Comparison of ENCODE assay signal across 24 cellular contexts in genomic region chr6:79622353-79622752, GRCh38. TPM values are rescaled to one million over a fixed set of nuclear protein-coding genes. Genes with fewer than 3 reads are reported as not detected.
DNase-seq lines count a peak whose midpoint lies in the region; ATAC-seq and TF ChIP-seq lines count a peak whose summit lies in the region.
"Had no signal": no experiment of that assay in that cellular context is flagged by ENCODE, and none has a peak within 500 bp of the region (broad histone marks: within the 10 kb centered on the region; RNA-seq: fewer than 3 reads in every experiment).

No MANE protein-coding gene starts in this region.

- H3K27ac ChIP-seq in endodermal cell (ENCODE audit: low read depth, low read length) (no peak overlapping the region), thyroid gland (no peak overlapping the region), upper lobe of right lung (no peak overlapping the region)
- H3K27ac ChIP-seq: A549; BLaER1 treated with 17β-estradiol and CSF1 and Interleukin-3, amounts not matched to agents 10 nM and 100 nM; GM23248 had no signal

- TF ChIP-seq CTCF in endodermal cell (conservative IDR thresholded peaks at IDR 0.05) (no peak), mucosa of descending colon (IDR thresholded peaks at IDR 0.05) (no peak), thyroid gland (IDR thresholded peaks at IDR 0.05) (no peak), upper lobe of right lung (IDR thresholded peaks at IDR 0.05) (no peak)

- peaks cover 6% of the 10 kb centered on the region for H3K4me1 Mint-ChIP-seq in endodermal cell
- H3K4me1 Mint-ChIP-seq: CD14-positive monocyte; CD8-positive, alpha-beta memory T cell had no signal

- H3K9me3 Mint-ChIP-seq in endodermal cell: no peaks in the 10 kb centered on the region
- H3K9me3 Mint-ChIP-seq: CD4-positive, alpha-beta T cell; CD8-positive, alpha-beta memory T cell had no signal

- H3K27me3 ChIP-seq in endodermal cell (ENCODE audit: control insufficient read depth, insufficient read depth, low read length, poor library complexity, severe bottlenecking) (no peaks in the 10 kb centered on the region), thyroid gland (no peaks in the 10 kb centered on the region), upper lobe of right lung (no peaks in the 10 kb centered on the region)
- H3K27me3 ChIP-seq: BE2C; BLaER1 treated with 17β-estradiol and CSF1 and Interleukin-3, amounts not matched to agents 10 nM and 100 nM had no signal

- ATAC-seq in left lobe of liver: peak; percentile 35
- peak; percentile 51 for ATAC-seq in mucosa of descending colon
- no peak for ATAC-seq in GM21360 (IDR thresholded peaks at IDR 0.05; ENCODE audit: unreplicated experiment)
- no peak for ATAC-seq in upper lobe of right lung
- no peak for ATAC-seq in HG03571 (IDR thresholded peaks at IDR 0.05; ENCODE audit: unreplicated experiment)
- ATAC-seq: A549, GM12878 had no signal

- no peak for DNase-seq in endodermal cell
- DNase-seq in left lobe of liver (ENCODE audit: low spot score): no peak
- DNase-seq in mucosa of descending colon: no peak
- peak; percentile 23 to 28 for DNase-seq in thyroid gland
- no peak for DNase-seq in upper lobe of right lung
- DNase-seq: 8988T; ACHN; AML-193; BE2C; CD4-positive, alpha-beta T cell; CD8-positive, alpha-beta memory T cell; DMS 273 treated with DMSO at 0.1 percent for 48 hours; DMS79; EL; GDM1; GM23248; H7; HCEC 1CT had no signal

- no peaks in the 10 kb centered on the region for H3K4me1 ChIP-seq in endodermal cell (ENCODE audit: control insufficient read depth, insufficient read depth, low read length)
- no peaks in the 10 kb centered on the region for H3K4me1 ChIP-seq in mucosa of descending colon (ENCODE audit: low read depth)
- H3K4me1 ChIP-seq in thyroid gland: peaks cover 17 to 24% of the 10 kb centered on the region in 2 donors
- no peaks in the 10 kb centered on the region for H3K4me1 ChIP-seq in upper lobe of right lung
- H3K4me1 ChIP-seq: A549; BE2C; BLaER1 treated with 17β-estradiol and CSF1 and Interleukin-3, amounts not matched to agents 10 nM and 100 nM had no signal

- no peaks in the 10 kb centered on the region for H3K9me3 ChIP-seq in endodermal cell (ENCODE audit: control insufficient read depth, low read length)
- H3K9me3 ChIP-seq in mucosa of descending colon: no peaks in the 10 kb centered on the region
- no peaks in the 10 kb centered on the region for H3K9me3 ChIP-seq in thyroid gland
- no peaks in the 10 kb centered on the region for H3K9me3 ChIP-seq in upper lobe of right lung
- H3K9me3 ChIP-seq: A549; BE2C; BLaER1 treated with 17β-estradiol and CSF1 and Interleukin-3, amounts not matched to agents 10 nM and 100 nM had no signal

- intact Hi-C loops in mucosa of descending colon (cut with DNase I, micrococcal nuclease): no loop called here
- intact Hi-C loops in thyroid gland (cut with DNase I): no loop called here
- intact Hi-C loops in upper lobe of right lung (cut with DNase I): no loop called here

- H3K27me3 Mint-ChIP-seq in endodermal cell (ENCODE audit: insufficient read depth): no peaks in the 10 kb centered on the region

- no peak overlapping the region for H3K4me3 Mint-ChIP-seq in endodermal cell
- H3K4me3 Mint-ChIP-seq: CD14-positive monocyte; CD4-positive, alpha-beta T cell; CD8-positive, alpha-beta memory T cell had no signal

- no peak for TF ChIP-seq POLR2A in thyroid gland (IDR thresholded peaks at IDR 0.05)

- peak overlapping the region; percentile 23 for H3K27ac Mint-ChIP-seq in endodermal cell
- H3K27ac Mint-ChIP-seq: CD14-positive monocyte; CD4-positive, alpha-beta T cell; CD8-positive, alpha-beta memory T cell had no signal

- 80 to 86% methylated on average over 1 of the region's 1 CpG for WGBS in endodermal cell (ENCODE audit: insufficient coverage in 1 of 2, insufficient read length in 1 of 2), 2 experiments
- WGBS in thyroid gland, 2 donors: 33 to 35% methylated on average over 1 of the region's 1 CpG

- H3K9ac ChIP-seq in endodermal cell (ENCODE audit: extremely low read depth, low read length, poor library complexity, severe bottlenecking): no peak overlapping the region
- H3K9ac ChIP-seq: BLaER1 treated with 17β-estradiol and CSF1 and Interleukin-3, amounts not matched to agents 10 nM and 100 nM; GM23248 had no signal

- H3K36me3 ChIP-seq in endodermal cell (ENCODE audit: control insufficient read depth, insufficient read depth, low read length) (no peaks in the 10 kb centered on the region), mucosa of descending colon (ENCODE audit: low read depth) (no peaks in the 10 kb centered on the region), thyroid gland (no peaks in the 10 kb centered on the region), upper lobe of right lung (no peaks in the 10 kb centered on the region)
- H3K36me3 ChIP-seq: BE2C; BLaER1 treated with 17β-estradiol and CSF1 and Interleukin-3, amounts not matched to agents 10 nM and 100 nM had no signal

- H3K4me3 ChIP-seq in endodermal cell (ENCODE audit: low read length) (no peak overlapping the region), mucosa of descending colon (no peak overlapping the region), thyroid gland (replicated peaks in 1 of 3) (no peak overlapping the region), upper lobe of right lung (no peak overlapping the region)
- H3K4me3 ChIP-seq: A549; BLaER1 treated with 17β-estradiol and CSF1 and Interleukin-3, amounts not matched to agents 10 nM and 100 nM; GM12878; GM23248 had no signal

- no peaks in the 10 kb centered on the region for H3K36me3 Mint-ChIP-seq in endodermal cell (ENCODE audit: low read depth)
- H3K36me3 Mint-ChIP-seq: CD14-positive monocyte; CD8-positive, alpha-beta memory T cell had no signal

RNA-seq across cellular contexts. Expression of gene SH3BGRL2, which starts 8.8 kb away (rescaled TPM):
- total RNA-seq in endodermal cell (10 to 100 TPM; 24.3 to 40.1 TPM), left lobe of liver (30.3 TPM), mucosa of descending colon (100 to 1,000 TPM in 2 of 3 donors, 10 to 100 TPM in 1; 63.2 to 158 (median 127) TPM), thyroid gland (100 to 1,000 TPM; 170 to 225 (median 183) TPM), upper lobe of right lung (33.9 TPM)
- 15.8 TPM for polyA plus RNA-seq in endodermal cell (2013, experiment 1 of 2)
- polyA plus RNA-seq in endodermal cell (2013, experiment 2 of 2): 15.9 TPM

Comparison
In these comparisons a context has a peak if more than half of its experiments do, and no peak if none do; other contexts are left out.
1. DNase-seq: peak in thyroid gland (2 of 2); none in endodermal cell (single experiment), left lobe of liver (single experiment), mucosa of descending colon (0 of 3) and upper lobe of right lung (single experiment).
2. ATAC-seq: peak in left lobe of liver (single experiment) and mucosa of descending colon (single experiment); none in GM21360 (single experiment), upper lobe of right lung (single experiment) and HG03571 (single experiment).